Comparison of ENCODE assay signal across 25 cellular contexts in the genomic region with DNA sequence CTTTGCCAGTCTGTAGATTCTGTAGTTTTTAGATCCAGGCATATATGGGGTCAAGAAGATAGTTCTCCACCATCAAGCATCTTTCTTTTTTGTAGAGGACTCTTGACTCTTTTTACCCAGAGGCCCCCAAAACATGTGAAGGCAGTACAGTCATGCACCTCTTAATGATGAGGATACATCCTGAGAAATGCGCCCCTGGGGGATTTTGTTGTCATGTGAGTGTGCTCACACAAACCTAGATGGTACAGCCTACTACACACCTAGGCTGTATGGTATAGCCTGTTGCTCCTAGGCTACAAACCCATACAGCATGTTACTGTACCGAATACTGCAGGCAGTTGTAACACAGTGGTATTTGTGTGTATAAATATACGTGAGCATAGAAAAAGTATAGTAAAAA. TPM values are rescaled to one million over a fixed set of nuclear protein-coding genes. Genes with fewer than 3 reads are reported as not detected.
DNase-seq lines count a peak whose midpoint lies in the region; ATAC-seq and TF ChIP-seq lines count a peak whose summit lies in the region.
"Had no signal": no experiment of that assay in that cellular context is flagged by ENCODE, and none has a peak within 500 bp of the region (broad histone marks: within the 10 kb centered on the region; RNA-seq: fewer than 3 reads in every experiment).

No MANE protein-coding gene starts in this region.

- ATAC-seq in DND-41 (ENCODE audit: insufficient read depth, low read depth): no peak
- no peak for ATAC-seq in activated T-helper 17 cell treated with anti-CD3 and anti-CD28 coated beads, Interleukin-2, amount 50 U/mL, for 72 hours (replicated peaks)
- no peak for ATAC-seq in natural killer cell treated with Interleukin-12 subunit alpha and Interleukin-12 subunit beta and Interleukin-15 and Interleukin-18, amount 100 ng/mL, for 72 hours
- ATAC-seq in HG03025 (IDR thresholded peaks at IDR 0.05; ENCODE audit: low FRiP score, unreplicated experiment): no peak
- ATAC-seq: esophagus mucosa, foreskin keratinocyte, HCT116, left colon had no signal

- H3K36me3 ChIP-seq in DND-41 (ENCODE audit: insufficient read depth, low read length): peaks cover 99% of the 10 kb centered on the region
- H3K36me3 ChIP-seq: breast epithelium, colonic mucosa had no signal

- no peaks in the 10 kb centered on the region for H3K9me3 ChIP-seq in DND-41 (ENCODE audit: insufficient read depth, low read length, severe bottlenecking)
- H3K9me3 ChIP-seq: breast epithelium, colonic mucosa, Peyer's patch, testis had no signal

- H3K36me3 Mint-ChIP-seq in activated T-cell treated with anti-CD3 and anti-CD28 coated beads, Interleukin-2, amount 50 U/mL, for 24 hours (ENCODE audit: low read depth): peaks cover 96% of the 10 kb centered on the region
- peaks cover 100% of the 10 kb centered on the region for H3K36me3 Mint-ChIP-seq in activated T-helper 17 cell treated with anti-CD3 and anti-CD28 coated beads, Interleukin-2, amount 50 U/mL, for 72 hours (ENCODE audit: low read depth)
- peaks cover 44% of the 10 kb centered on the region for H3K36me3 Mint-ChIP-seq in natural killer cell treated with Interleukin-12 subunit alpha and Interleukin-12 subunit beta and Interleukin-15 and Interleukin-18, amount 100 ng/mL, for 72 hours

- H3K4me1 ChIP-seq in DND-41 (ENCODE audit: insufficient read depth, low read length): peaks cover 41% of the 10 kb centered on the region
- H3K4me1 ChIP-seq: breast epithelium, colonic mucosa, Peyer's patch, testis had no signal

- no peak for TF ChIP-seq CTCF in DND-41 (IDR thresholded peaks at IDR 0.05; ENCODE audit: borderline replicate concordance, extremely low read depth, low read length, poor library complexity, severe bottlenecking)

- H3K4me3 ChIP-seq in DND-41 (ENCODE audit: low read depth in 1 of 2, low read length in 2 of 2): no peak overlapping the region
- H3K4me3 ChIP-seq: breast epithelium, colonic mucosa, Peyer's patch, testis had no signal

- peak overlapping the region; percentile 56 for H3K27ac ChIP-seq in DND-41 (ENCODE audit: low read length)
- H3K27ac ChIP-seq: breast epithelium, colonic mucosa, foreskin keratinocyte, Peyer's patch, testis had no signal

- peak; percentile 26 for DNase-seq in activated T-cell treated with anti-CD3 and anti-CD28 coated beads, Interleukin-2, amount 50 U/mL, for 24 hours
- DNase-seq in activated T-cell treated with anti-CD3 and anti-CD28 coated beads, Interleukin-2, amount 50 U/mL, for 1 hour: no peak
- DNase-seq in DND-41 (no peak), occipital lobe (lab: John Stamatoyannopoulos, UW) (no peak)
- no peak for DNase-seq in natural killer cell treated with Interleukin-12 subunit alpha and Interleukin-12 subunit beta and Interleukin-15 and Interleukin-18, amount 100 ng/mL, for 72 hours (ENCODE audit: low spot score)
- DNase-seq: activated CD4-positive, CD25-positive, alpha-beta regulatory T cell treated with anti-CD3 and anti-CD28 coated beads, Interleukin-2, amount 50 U/mL, for 72 hours; amygdala; C1 segment of cervical spinal cord; colonic mucosa; EL; foreskin keratinocyte; left colon; mesenchymal stem cell; NCI-H1694 treated with DMSO at 0.1 percent for 48 hours; NCI-H526 treated with DMSO at 0.1 percent for 48 hours; nucleus accumbens; Peyer's patch; SIG-M5; stimulated activated CD4-positive, alpha-beta T cell treated with anti-CD3 and anti-CD28 coated beads, Interleukin-1b, Interleukin-23, amount 100 ng/mL, for 48 hours; testis had no signal

- no peaks in the 10 kb centered on the region for H3K27me3 ChIP-seq in DND-41 (ENCODE audit: insufficient read depth, low read length, poor library complexity)
- H3K27me3 ChIP-seq: breast epithelium, colonic mucosa, foreskin keratinocyte, Peyer's patch, testis had no signal

- H3K79me2 ChIP-seq in DND-41 (ENCODE audit: insufficient read depth, low read length): peaks cover 99% of the 10 kb centered on the region

- no peaks in the 10 kb centered on the region for H3K27me3 Mint-ChIP-seq in activated T-cell treated with anti-CD3 and anti-CD28 coated beads, Interleukin-2, amount 50 U/mL, for 24 hours
- no peaks in the 10 kb centered on the region for H3K27me3 Mint-ChIP-seq in activated T-helper 17 cell treated with anti-CD3 and anti-CD28 coated beads, Interleukin-2, amount 50 U/mL, for 72 hours
- no peaks in the 10 kb centered on the region for H3K27me3 Mint-ChIP-seq in natural killer cell treated with Interleukin-12 subunit alpha and Interleukin-12 subunit beta and Interleukin-15 and Interleukin-18, amount 100 ng/mL, for 72 hours

- no peak overlapping the region for H3K4me2 ChIP-seq in DND-41 (ENCODE audit: insufficient read depth, low read length)

- peaks cover 84% of the 10 kb centered on the region for H4K20me1 ChIP-seq in DND-41 (ENCODE audit: insufficient read depth, low read length)

- no peaks in the 10 kb centered on the region for H3K9me3 Mint-ChIP-seq in activated T-cell treated with anti-CD3 and anti-CD28 coated beads, Interleukin-2, amount 50 U/mL, for 24 hours
- H3K9me3 Mint-ChIP-seq in activated T-helper 17 cell treated with anti-CD3 and anti-CD28 coated beads, Interleukin-2, amount 50 U/mL, for 72 hours: no peaks in the 10 kb centered on the region
- H3K9me3 Mint-ChIP-seq in natural killer cell treated with Interleukin-12 subunit alpha and Interleukin-12 subunit beta and Interleukin-15 and Interleukin-18, amount 100 ng/mL, for 72 hours: no peaks in the 10 kb centered on the region

- H3K9ac ChIP-seq in DND-41 (ENCODE audit: low read depth, low read length): no peak overlapping the region

- no peak overlapping the region for H2AFZ ChIP-seq in DND-41 (ENCODE audit: low read depth, low read length)

- H3K27ac Mint-ChIP-seq in activated T-cell treated with anti-CD3 and anti-CD28 coated beads, Interleukin-2, amount 50 U/mL, for 24 hours: peak overlapping the region; percentile 90
- peak overlapping the region; percentile 92 for H3K27ac Mint-ChIP-seq in activated T-helper 17 cell treated with anti-CD3 and anti-CD28 coated beads, Interleukin-2, amount 50 U/mL, for 72 hours
- H3K27ac Mint-ChIP-seq in natural killer cell treated with Interleukin-12 subunit alpha and Interleukin-12 subunit beta and Interleukin-15 and Interleukin-18, amount 100 ng/mL, for 72 hours: peak overlapping the region; percentile 93 to 99

- H3K4me1 Mint-ChIP-seq in activated T-cell treated with anti-CD3 and anti-CD28 coated beads, Interleukin-2, amount 50 U/mL, for 24 hours (ENCODE audit: low read depth): peaks cover 92% of the 10 kb centered on the region
- H3K4me1 Mint-ChIP-seq in activated T-helper 17 cell treated with anti-CD3 and anti-CD28 coated beads, Interleukin-2, amount 50 U/mL, for 72 hours: peaks cover 54% of the 10 kb centered on the region
- H3K4me1 Mint-ChIP-seq in natural killer cell treated with Interleukin-12 subunit alpha and Interleukin-12 subunit beta and Interleukin-15 and Interleukin-18, amount 100 ng/mL, for 72 hours (ENCODE audit: low read depth in 2 of 2): peaks cover 62 to 68% of the 10 kb centered on the region in 2 donors

- H3K4me3 Mint-ChIP-seq in activated T-cell treated with anti-CD3 and anti-CD28 coated beads, Interleukin-2, amount 50 U/mL, for 24 hours: no peak overlapping the region
- H3K4me3 Mint-ChIP-seq in activated T-helper 17 cell treated with anti-CD3 and anti-CD28 coated beads, Interleukin-2, amount 50 U/mL, for 72 hours: peak overlapping the region; percentile 64
- no peak overlapping the region for H3K4me3 Mint-ChIP-seq in natural killer cell treated with Interleukin-12 subunit alpha and Interleukin-12 subunit beta and Interleukin-15 and Interleukin-18, amount 100 ng/mL, for 72 hours

RNA-seq across cellular contexts. Expression of a gene that starts 23.0 kb away (rescaled TPM):
- total RNA-seq in activated T-helper 17 cell treated with anti-CD3 and anti-CD28 coated beads, Interleukin-2, amount 50 U/mL, for 72 hours: 100 to 1,000 TPM; 493 to 560 TPM
- 100 to 1,000 TPM; 109 to 232 TPM for total RNA-seq in natural killer cell treated with Interleukin-12 subunit alpha and Interleukin-12 subunit beta and Interleukin-15 and Interleukin-18, amount 100 ng/mL, for 72 hours
- total RNA-seq in occipital lobe: 76.1 TPM
